In genomic region chr2:55824554-55825096, GRCh38 we compare ENCODE assay signal across 17 cellular contexts.
DNase-seq lines count a peak whose midpoint lies in the region; ATAC-seq, FAIRE-seq and TF ChIP-seq lines count a peak whose summit lies in the region.
"Had no signal": no experiment of that assay in that cellular context is flagged by ENCODE, and none has a peak within 500 bp of the region (broad histone marks: within the 10 kb centered on the region; RNA-seq: fewer than 3 reads in every experiment).

No MANE protein-coding gene starts in this region.

- no peak overlapping the region for H3K27ac Mint-ChIP-seq in activated T-helper 1 cell treated with anti-CD3 and anti-CD28 coated beads, Interleukin-12 subunit alpha, Interleukin-12 subunit beta, Interleukin-2, Interleukin-4 antibody, amounts not matched to agents 30 ng/mL and 10 ng/mL and 1 ng/mL, durations not matched to agents 14 hours and 24 hours and 36 hours
- H3K27ac Mint-ChIP-seq: B cell; CD4-positive, alpha-beta T cell had no signal

- H3K9me3 Mint-ChIP-seq in activated T-helper 1 cell treated with anti-CD3 and anti-CD28 coated beads, Interleukin-12 subunit alpha, Interleukin-12 subunit beta, Interleukin-2, Interleukin-4 antibody, amounts not matched to agents 30 ng/mL and 10 ng/mL and 1 ng/mL, durations not matched to agents 14 hours and 24 hours and 36 hours, result no peaks in the 10 kb centered on the region
- H3K9me3 Mint-ChIP-seq: CD4-positive, alpha-beta T cell had no signal

- POLR2A ChIA-PET in K562 (lab: Yijun Ruan, JAX), result interaction anchor here (0.7 kb wide), 1 partner anchor 15 kb away, joined by 3 read pairs; no protein-coding TSS in a partner anchor

- no peak overlapping the region for H3K23ac ChIP-seq in neuronal stem cell (ENCODE audit: low read depth, low read length, poor library complexity)

- peak; percentile 56 for DNase-seq in NB4 (ENCODE audit: low read depth)
- no peak for DNase-seq in K562 (ENCODE audit: extremely low read depth in 1 of 4, low spot score in 3 of 4)
- DNase-seq in neuronal stem cell (ENCODE audit: low spot score), result no peak
- DNase-seq in upper lobe of right lung, result no peak
- no peak for DNase-seq in activated T-helper 1 cell treated with anti-CD3 and anti-CD28 coated beads, Interleukin-12 subunit alpha, Interleukin-12 subunit beta, Interleukin-2, Interleukin-4 antibody, amounts not matched to agents 30 ng/mL and 10 ng/mL and 1 ng/mL, durations not matched to agents 14 hours and 24 hours and 36 hours (ENCODE audit: low spot score)
- DNase-seq: C1 segment of cervical spinal cord; Calu3; CD4-positive, alpha-beta T cell; DMS 273 treated with DMSO at 0.1 percent for 48 hours; DMS79; GM23248; H7 had no signal

- 35% methylated on average over 13 of the region's 14 CpGs for WGBS in K562 (ENCODE audit: insufficient coverage, low coverage, missing lambda C conversion rate)
- no CpG with 5 or more reads among the region's 14 CpGs for WGBS in neuronal stem cell (ENCODE audit: extremely low coverage in 2 of 2, insufficient read length in 2 of 2, insufficient replicate concordance in 1 of 2), 2 donors

- H3K4me3 ChIP-seq in NB4 (ENCODE audit: low read depth, low read length) (peak overlapping the region; percentile 10), K562 (no peak overlapping the region), neuronal stem cell (ENCODE audit: low read length in 2 of 2) (no peak overlapping the region), upper lobe of right lung (no peak overlapping the region)
- H3K4me3 ChIP-seq: GM12878, GM23248 had no signal

- peaks cover 3 to 13% of the 10 kb centered on the region in 2 experiments; a peak in 2 of 5 replicates for H3K4me1 ChIP-seq in K562 (replicated peaks in 1 of 2; ENCODE audit: control insufficient read depth in 2 of 2, insufficient read depth in 2 of 2, low read length in 2 of 2)
- H3K4me1 ChIP-seq in neuronal stem cell (ENCODE audit: control insufficient read depth in 2 of 2, insufficient read depth in 1 of 2, low read depth in 1 of 2, low read length in 2 of 2), result no peaks in the 10 kb centered on the region
- no peaks in the 10 kb centered on the region for H3K4me1 ChIP-seq in upper lobe of right lung

- H3K36me3 Mint-ChIP-seq in activated T-helper 1 cell treated with anti-CD3 and anti-CD28 coated beads, Interleukin-12 subunit alpha, Interleukin-12 subunit beta, Interleukin-2, Interleukin-4 antibody, amounts not matched to agents 30 ng/mL and 10 ng/mL and 1 ng/mL, durations not matched to agents 14 hours and 24 hours and 36 hours (ENCODE audit: low read depth), result no peaks in the 10 kb centered on the region

- H3K79me1 ChIP-seq in neuronal stem cell (ENCODE audit: low read depth, low read length), result no peaks in the 10 kb centered on the region

- H3K4me1 Mint-ChIP-seq in activated T-helper 1 cell treated with anti-CD3 and anti-CD28 coated beads, Interleukin-12 subunit alpha, Interleukin-12 subunit beta, Interleukin-2, Interleukin-4 antibody, amounts not matched to agents 30 ng/mL and 10 ng/mL and 1 ng/mL, durations not matched to agents 14 hours and 24 hours and 36 hours (ENCODE audit: low read depth), result no peaks in the 10 kb centered on the region
- H3K4me1 Mint-ChIP-seq: B cell had no signal

- no peak overlapping the region for H2BK5ac ChIP-seq in neuronal stem cell (ENCODE audit: low read length)

- no peak overlapping the region for H3K4me3 Mint-ChIP-seq in activated T-helper 1 cell treated with anti-CD3 and anti-CD28 coated beads, Interleukin-12 subunit alpha, Interleukin-12 subunit beta, Interleukin-2, Interleukin-4 antibody, amounts not matched to agents 30 ng/mL and 10 ng/mL and 1 ng/mL, durations not matched to agents 14 hours and 24 hours and 36 hours
- H3K4me3 Mint-ChIP-seq: B cell; CD4-positive, alpha-beta T cell had no signal

- BruUV-seq in K562 (replicated peaks; lab: Mats Ljungman, UMichigan), result no TSS peak

- H3K18ac ChIP-seq in neuronal stem cell (ENCODE audit: low read length), result peak overlapping the region; percentile 68

- H3K14ac ChIP-seq in neuronal stem cell (ENCODE audit: low read length), result no peak overlapping the region

- no peaks in the 10 kb centered on the region for H3K9me3 ChIP-seq in K562 (replicated peaks; ENCODE audit: control insufficient read depth, insufficient read depth, low read depth, low read length)
- H3K9me3 ChIP-seq in neuronal stem cell (replicated peaks in 1 of 2; ENCODE audit: control insufficient read depth in 2 of 2, insufficient read depth in 1 of 2, low read depth in 1 of 2, low read length in 2 of 2), result peaks cover 0 to 4% of the 10 kb centered on the region in 2 donors
- H3K9me3 ChIP-seq in upper lobe of right lung, result no peaks in the 10 kb centered on the region

- FAIRE-seq in K562 (lab: Jason Lieb, UNC), result no peak
- FAIRE-seq: GM12878, GM18507 had no signal

- no peaks in the 10 kb centered on the region for H3K36me3 ChIP-seq in K562 (ENCODE audit: control insufficient read depth, insufficient read depth, low read length)
- no peaks in the 10 kb centered on the region for H3K36me3 ChIP-seq in neuronal stem cell (replicated peaks in 1 of 2; ENCODE audit: control insufficient read depth in 2 of 2, insufficient read depth in 2 of 2, low read length in 2 of 2)
- no peaks in the 10 kb centered on the region for H3K36me3 ChIP-seq in upper lobe of right lung

- no peak overlapping the region for H3K4ac ChIP-seq in neuronal stem cell (ENCODE audit: low read length)

- H4K8ac ChIP-seq in neuronal stem cell (ENCODE audit: low read depth, low read length), result no peak overlapping the region

- H3K79me2 ChIP-seq in K562 (ENCODE audit: control insufficient read depth, insufficient read depth, low read length), result no peaks in the 10 kb centered on the region

- no peak for TF ChIP-seq RAD21 in K562 (CRISPR knock-in tag; conservative IDR thresholded peaks at IDR 0.05 in 1 of 2, IDR thresholded peaks at IDR 0.05 in 1 of 2)

- TF ChIP-seq POLR2A in NB4 (IDR thresholded peaks at IDR 0.05; ENCODE audit: extremely low read depth, insufficient read length), result no peak
- no peak for TF ChIP-seq POLR2A in K562 (conservative IDR thresholded peaks at IDR 0.05)

- CTCF ChIA-PET in K562 (lab: Yijun Ruan, JAX; ENCODE audit: low intra/inter-chr PET ratio), result no interaction called here

- H2AFZ ChIP-seq in K562 (ENCODE audit: low read depth, low read length), result peak overlapping the region; percentile 91
- no peak overlapping the region for H2AFZ ChIP-seq in neuronal stem cell (ENCODE audit: low read length)
- H2AFZ ChIP-seq: GM23248 had no signal

- peak overlapping the region; percentile 0 for H2BK15ac ChIP-seq in neuronal stem cell (ENCODE audit: low read length)

- no peak overlapping the region for H2BK12ac ChIP-seq in neuronal stem cell (ENCODE audit: low read length)

- H4K20me1 ChIP-seq in K562 (replicated peaks; ENCODE audit: control insufficient read depth, insufficient read depth, low read length), result no peaks in the 10 kb centered on the region

- intact Hi-C loops in K562 (cut with micrococcal nuclease) (no loop called here), upper lobe of right lung (cut with DNase I) (no loop called here)
- intact Hi-C loops in activated T-helper 1 cell treated with anti-CD3 and anti-CD28 coated beads, Interleukin-12 subunit alpha, Interleukin-12 subunit beta, Interleukin-2, Interleukin-4 antibody, amounts not matched to agents 30 ng/mL and 10 ng/mL and 1 ng/mL, durations not matched to agents 14 hours and 24 hours and 36 hours (cut with micrococcal nuclease), result no loop called here

- peak; percentile 76 for ATAC-seq in K562
- ATAC-seq in upper lobe of right lung, result peak; percentile 16
- ATAC-seq in HG02840 (IDR thresholded peaks at IDR 0.05; ENCODE audit: low FRiP score, unreplicated experiment), result no peak
- no peak for ATAC-seq in HG02981 (IDR thresholded peaks at IDR 0.05; ENCODE audit: unreplicated experiment)
- ATAC-seq: GM12878 had no signal

- no peak for TF ChIP-seq EP300 in K562 (IDR thresholded peaks at IDR 0.05; ENCODE audit: low read length)

- H3K4me2 ChIP-seq in K562 (ENCODE audit: insufficient read depth, low read length) (peak overlapping the region; percentile 30; the same call in 1 of the 2 replicates), neuronal stem cell (ENCODE audit: insufficient read depth, low read length, poor library complexity, severe bottlenecking) (no peak overlapping the region)

- H3K27ac ChIP-seq in K562 (ENCODE audit: extremely low read depth, low read depth, low read length) (no peak overlapping the region), neuronal stem cell (replicated peaks; ENCODE audit: low read length) (no peak overlapping the region), upper lobe of right lung (no peak overlapping the region)
- H3K27ac ChIP-seq: GM23248 had no signal

- no peak overlapping the region for H4K91ac ChIP-seq in neuronal stem cell (ENCODE audit: low read depth, low read length, poor library complexity)

- in situ Hi-C loops in K562 (cut with MboI), result no loop called here

- H2AK5ac ChIP-seq in neuronal stem cell (ENCODE audit: low read depth, low read length), result peak overlapping the region; percentile 10

- no peaks in the 10 kb centered on the region for H3K27me3 Mint-ChIP-seq in activated T-helper 1 cell treated with anti-CD3 and anti-CD28 coated beads, Interleukin-12 subunit alpha, Interleukin-12 subunit beta, Interleukin-2, Interleukin-4 antibody, amounts not matched to agents 30 ng/mL and 10 ng/mL and 1 ng/mL, durations not matched to agents 14 hours and 24 hours and 36 hours (ENCODE audit: insufficient read depth)
- H3K27me3 Mint-ChIP-seq: CD4-positive, alpha-beta T cell had no signal

- no peak for TF ChIP-seq CTCF in NB4 (IDR thresholded peaks at IDR 0.05; ENCODE audit: low read depth, low read length)
- no peak for TF ChIP-seq CTCF in K562 (IDR thresholded peaks at IDR 0.05 in 2 of 3, conservative IDR thresholded peaks at IDR 0.05 in 1 of 3; ENCODE audit: insufficient read depth in 2 of 3, low read depth in 1 of 3, low read length in 3 of 3)
- TF ChIP-seq CTCF in upper lobe of right lung (IDR thresholded peaks at IDR 0.05), result no peak

- no peaks in the 10 kb centered on the region for H3K9me1 ChIP-seq in K562 (ENCODE audit: control insufficient read depth, insufficient read depth, low read length)

- no peak overlapping the region for H2BK120ac ChIP-seq in neuronal stem cell (ENCODE audit: low read depth, low read length)

- peak overlapping the region in 1 of 2 experiments; percentile 56; a peak in 2 of 4 replicates for H3K9ac ChIP-seq in K562 (ENCODE audit: insufficient read depth in 1 of 2, low read depth in 2 of 2, low read length in 2 of 2)
- H3K9ac ChIP-seq in neuronal stem cell (ENCODE audit: low read depth, low read length, poor library complexity), result no peak overlapping the region
- H3K9ac ChIP-seq: GM23248 had no signal

- no peaks in the 10 kb centered on the region for H3K27me3 ChIP-seq in K562 (ENCODE audit: control insufficient read depth in 2 of 2, insufficient read depth in 2 of 2, low read length in 2 of 2)
- H3K27me3 ChIP-seq in neuronal stem cell (ENCODE audit: control insufficient read depth in 3 of 3, insufficient read depth in 3 of 3, low read depth in 1 of 3, low read length in 3 of 3), result no peaks in the 10 kb centered on the region
- no peaks in the 10 kb centered on the region for H3K27me3 ChIP-seq in upper lobe of right lung

TF ChIP-seq in K562, 482 proteins besides CTCF, POLR2A, EP300 and RAD21 (continues in another document):
- no peak for TF ChIP-seq POLR2AphosphoS2 (IDR thresholded peaks at IDR 0.05; ENCODE audit: low read length)
- 0 out of 2 replicates have a peak, but pooled peaks have one; percentile 10 for TF ChIP-seq L3MBTL2 (IDR thresholded peaks at IDR 0.05)
- no peak for TF ChIP-seq HDAC2 (IDR thresholded peaks at IDR 0.05)
- no peak for TF ChIP-seq TEAD2 (tag; IDR thresholded peaks at IDR 0.05)

Comparison
In these comparisons a context has a peak if more than half of its experiments do, and no peak if none do; other contexts are left out.
1. ATAC-seq: peak in K562 (single experiment) and upper lobe of right lung (single experiment); none in HG02840 (single experiment) and HG02981 (single experiment).